ENCODE assay signal across 19 cellular contexts in genomic region chr5:13601152-13601551, GRCh38.
A peak's percentile ranks its signal among the peaks of the same experiment; 100 is the strongest.
DNase-seq lines count a peak whose midpoint lies in the region; ATAC-seq and TF ChIP-seq lines count a peak whose summit lies in the region.
"Had no signal": no experiment of that assay in that cellular context is flagged by ENCODE, and none has a peak within 500 bp of the region (broad histone marks: within the 10 kb centered on the region; RNA-seq: fewer than 3 reads in every experiment).

No MANE protein-coding gene starts in this region.

- H3K4me1 Mint-ChIP-seq in osteocyte (ENCODE audit: unreplicated experiment), result no peaks in the 10 kb centered on the region
- H3K4me1 Mint-ChIP-seq: CD14-positive monocyte, immature natural killer cell, nephron had no signal

- H3K36me3 ChIP-seq in GM23248 (ENCODE audit: low read depth) (no peaks in the 10 kb centered on the region), RWPE2 (ENCODE audit: low read depth) (no peaks in the 10 kb centered on the region), vagina (no peaks in the 10 kb centered on the region)
- H3K36me3 ChIP-seq: prostate gland, SJSA1 had no signal

- peaks cover 14% of the 10 kb centered on the region for H3F3A ChIP-seq in GM23248 (ENCODE audit: insufficient read depth)

- no peaks in the 10 kb centered on the region for H3K9me2 ChIP-seq in GM23248 (ENCODE audit: insufficient read depth)

- H3K4me3 ChIP-seq in GM23248, result 0 out of 2 replicates have a peak overlapping the region, but pooled peaks have one; percentile 8
- H3K4me3 ChIP-seq in RWPE2 (ENCODE audit: severe bottlenecking), result no peak overlapping the region
- H3K4me3 ChIP-seq in foreskin fibroblast (ENCODE audit: low read depth in 1 of 2, low read length in 2 of 2), result no peak overlapping the region
- H3K4me3 ChIP-seq in vagina, result no peak overlapping the region
- H3K4me3 ChIP-seq: prostate gland, SJSA1, smooth muscle cell had no signal

- TF ChIP-seq CTCF in RWPE2 (IDR thresholded peaks at IDR 0.05; ENCODE audit: poor library complexity, severe bottlenecking) (no peak), foreskin fibroblast (IDR thresholded peaks at IDR 0.05; ENCODE audit: low read depth, low read length) (no peak), osteocyte (IDR thresholded peaks at IDR 0.05) (no peak), vagina (IDR thresholded peaks at IDR 0.05) (no peak)

- no peaks in the 10 kb centered on the region for H3K36me3 Mint-ChIP-seq in osteocyte (ENCODE audit: unreplicated experiment)
- H3K36me3 Mint-ChIP-seq: CD14-positive monocyte, immature natural killer cell had no signal

- WGBS in GM23248 (ENCODE audit: low coverage in 1 of 2, low lambda C conversion rate in 2 of 2, missing lambda C conversion rate in 2 of 2), 2 experiments, result 19 to 23% methylated on average over 2 of the region's 2 CpGs

- H3K27me3 Mint-ChIP-seq in osteocyte (ENCODE audit: unreplicated experiment), result no peaks in the 10 kb centered on the region

- H3K27ac ChIP-seq in GM23248 (peak overlapping the region; percentile 35), RWPE2 (ENCODE audit: poor library complexity, severe bottlenecking) (peak overlapping the region; percentile 40), vagina (no peak overlapping the region)
- H3K27ac ChIP-seq: prostate gland, SJSA1 had no signal

- no peak for TF ChIP-seq POLR2A in vagina (IDR thresholded peaks at IDR 0.05)

- H3K9me3 ChIP-seq in GM23248 (ENCODE audit: low read depth) (no peaks in the 10 kb centered on the region), RWPE2 (ENCODE audit: severe bottlenecking) (no peaks in the 10 kb centered on the region), vagina (no peaks in the 10 kb centered on the region)
- H3K9me3 ChIP-seq: prostate gland, SJSA1 had no signal

- H3K27ac Mint-ChIP-seq in osteocyte (ENCODE audit: unreplicated experiment), result no peak overlapping the region
- H3K27ac Mint-ChIP-seq: CD14-positive monocyte, immature natural killer cell, nephron had no signal

- H3K27me3 ChIP-seq in GM23248 (replicated peaks; ENCODE audit: insufficient read depth), result no peaks in the 10 kb centered on the region
- no peaks in the 10 kb centered on the region for H3K27me3 ChIP-seq in RWPE2 (ENCODE audit: insufficient read depth, poor library complexity, severe bottlenecking)
- no peaks in the 10 kb centered on the region for H3K27me3 ChIP-seq in vagina
- H3K27me3 ChIP-seq: SJSA1 had no signal

- H3K4me2 ChIP-seq in GM23248 (ENCODE audit: unreplicated experiment), result peak overlapping the region; percentile 53
- H3K4me2 ChIP-seq: smooth muscle cell had no signal

- H3K4me1 ChIP-seq in GM23248 (ENCODE audit: insufficient read depth), result peaks cover 21% of the 10 kb centered on the region
- H3K4me1 ChIP-seq in RWPE2 (ENCODE audit: insufficient read depth, poor library complexity, severe bottlenecking), result peaks cover 7% of the 10 kb centered on the region
- H3K4me1 ChIP-seq in vagina, result no peaks in the 10 kb centered on the region
- H3K4me1 ChIP-seq: prostate gland, SJSA1 had no signal

- no peak overlapping the region for H3K9ac ChIP-seq in GM23248

- H4K20me1 ChIP-seq in GM23248 (ENCODE audit: insufficient read depth), result no peaks in the 10 kb centered on the region

- intact Hi-C loops in vagina (cut with DNase I), result no loop called here

- DNase-seq in GM23248, result peak; percentile 79
- no peak for DNase-seq in RWPE2 (ENCODE audit: low spot score)
- DNase-seq in foreskin fibroblast, result peak; percentile 1 to 4
- DNase-seq in osteocyte (ENCODE audit: extremely low spot score, unreplicated experiment), result no peak
- no peak for DNase-seq in vagina (ENCODE audit: extremely low spot score in 2 of 2)
- DNase-seq in NCI-H2196 treated with DMSO at 0.1 percent for 48 hours (lab: John Stamatoyannopoulos, UW; ENCODE audit: unreplicated experiment), result no peak
- DNase-seq: activated CD4-positive, alpha-beta T cell treated with anti-CD3 and anti-CD28 coated beads for 4 hours; activated gamma-delta T cell; amygdala; head of caudate nucleus; immature natural killer cell; NCI-H2081; NCI-H524 had no signal

- in situ Hi-C loops in GM23248 (cut with MboI), result no loop called here

- H3K79me2 ChIP-seq in GM23248 (ENCODE audit: insufficient read depth), result no peaks in the 10 kb centered on the region

- no peak overlapping the region for H3K4me3 Mint-ChIP-seq in osteocyte (ENCODE audit: unreplicated experiment)
- H3K4me3 Mint-ChIP-seq: CD14-positive monocyte, immature natural killer cell, nephron had no signal

- peak overlapping the region; percentile 47; the same call in 1 of the 2 replicates for H2AFZ ChIP-seq in GM23248

- ATAC-seq in RWPE2 (ENCODE audit: low read depth) (peak; percentile 80), HG03520 (IDR thresholded peaks at IDR 0.05; ENCODE audit: unreplicated experiment) (no peak)

- H3K9me3 Mint-ChIP-seq in osteocyte (ENCODE audit: unreplicated experiment), result peaks cover 3% of the 10 kb centered on the region
- H3K9me3 Mint-ChIP-seq: nephron had no signal

Comparison
In these comparisons a context has a peak if more than half of its experiments do, and no peak if none do; other contexts are left out.
1. DNase-seq: peak in GM23248 (single experiment) and foreskin fibroblast (2 of 2); none in RWPE2 (single experiment), osteocyte (single experiment), vagina (0 of 2) and NCI-H2196 treated with DMSO at 0.1 percent for 48 hours (single experiment).